Comparison of ENCODE assay signal across 7 cellular contexts in genomic region chr18:79345366-79345765, GRCh38. TPM values are rescaled to one million over a fixed set of nuclear protein-coding genes. Genes with fewer than 3 reads are reported as not detected.
"Had no signal": no experiment of that assay in that cellular context is flagged by ENCODE, and none has a peak within 500 bp of the region (broad histone marks: within the 10 kb centered on the region; RNA-seq: fewer than 3 reads in every experiment).

No MANE protein-coding gene starts in this region.

- H3K27me3 Mint-ChIP-seq: IgD-negative memory B cell had no signal

- H3K9me3 Mint-ChIP-seq: HFFc6, IgD-negative memory B cell had no signal

- ATAC-seq: HCT116, HepG2 had no signal

- DNase-seq: GOT3, H7, HFFc6 had no signal

- H3K4me3 Mint-ChIP-seq: HFFc6, IgD-negative memory B cell had no signal

- H3K27ac ChIP-seq: HL-60 had no signal

RNA-seq across cellular contexts. Expression of gene NFATC1, which starts 50.4 kb away (rescaled TPM):
- total RNA-seq: HepG2 had no signal
